ENCODE assay signal across 8 cellular contexts in the genomic region with DNA sequence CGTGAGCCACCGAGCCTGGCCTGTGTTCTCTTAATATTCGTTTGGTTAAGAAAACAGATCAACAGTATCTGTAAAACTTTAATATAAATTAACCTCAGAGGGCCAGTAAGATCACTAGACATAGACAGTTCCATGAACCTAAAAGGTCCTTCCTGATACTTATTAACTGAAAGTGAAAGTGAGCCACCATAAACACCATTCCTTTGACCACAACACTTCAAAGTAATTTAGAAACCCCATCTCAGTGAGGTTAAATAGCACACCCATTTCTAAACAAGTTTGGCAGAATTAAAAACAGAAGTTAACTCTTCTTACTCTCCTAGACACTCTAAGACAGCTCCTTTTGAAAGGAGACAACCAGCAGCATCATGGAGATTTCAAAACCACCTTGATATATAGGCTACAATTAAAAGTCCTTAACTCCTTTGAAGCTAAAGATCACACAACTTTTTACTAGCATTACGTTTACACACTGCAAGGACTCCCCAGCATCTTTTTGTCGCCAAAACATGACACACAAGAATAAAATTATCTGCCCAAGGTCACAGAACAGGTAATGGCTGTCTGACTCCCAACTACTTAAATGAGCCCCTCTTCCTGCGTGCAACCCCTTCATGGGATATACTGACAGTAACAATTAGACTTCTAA. TPM values are rescaled to one million over a fixed set of nuclear protein-coding genes. Genes with fewer than 3 reads are reported as not detected.
DNase-seq lines count a peak whose midpoint lies in the region; ATAC-seq, FAIRE-seq and TF ChIP-seq lines count a peak whose summit lies in the region.

No MANE protein-coding gene starts in this region.

- no TSS peak for BruUV-seq in Caco-2 (replicated peaks; lab: Mats Ljungman, UMichigan)

- H3K27ac ChIP-seq in kidney (ENCODE audit: low read depth in 2 of 2, low read length in 2 of 2) (peak overlapping the region; percentile 25 to 60), thoracic aorta (no peak overlapping the region)

- H3K36me3 Mint-ChIP-seq in Caco-2 (ENCODE audit: insufficient read depth, unreplicated experiment) (peaks cover 12% of the 10 kb centered on the region), HFFc6 (ENCODE audit: low read depth) (no peaks in the 10 kb centered on the region)
- H3K36me3 Mint-ChIP-seq in activated CD8-positive, alpha-beta T cell treated with anti-CD3 and anti-CD28 coated beads for 36 hours (ENCODE audit: low read depth) = no peaks in the 10 kb centered on the region

- ATAC-seq in activated CD8-positive, alpha-beta T cell treated with anti-CD3 and anti-CD28 coated beads for 36 hours = no peak
- ATAC-seq in thoracic aorta (ENCODE audit: insufficient number of reproducible peaks, low FRiP score, low read depth) = no peak
- ATAC-seq in HG03025 (IDR thresholded peaks at IDR 0.05; ENCODE audit: low FRiP score, unreplicated experiment) = no peak
- ATAC-seq in HG03439 (IDR thresholded peaks at IDR 0.05; ENCODE audit: unreplicated experiment) = no peak

- peak overlapping the region in 1 of 2 donors; percentile 69 for H3K9ac ChIP-seq in kidney (ENCODE audit: low read length in 2 of 2)

- peak overlapping the region; percentile 81 for H3K4me3 Mint-ChIP-seq in Caco-2 (ENCODE audit: unreplicated experiment)
- peak overlapping the region; percentile 88 for H3K4me3 Mint-ChIP-seq in HFFc6
- peak overlapping the region; percentile 79 for H3K4me3 Mint-ChIP-seq in activated CD8-positive, alpha-beta T cell treated with anti-CD3 and anti-CD28 coated beads for 36 hours

- H3K27me3 Mint-ChIP-seq in Caco-2 (ENCODE audit: insufficient read depth, unreplicated experiment) (no peaks in the 10 kb centered on the region), HFFc6 (ENCODE audit: insufficient read depth) (no peaks in the 10 kb centered on the region; the same call in none of the 2 replicates)
- H3K27me3 Mint-ChIP-seq in activated CD8-positive, alpha-beta T cell treated with anti-CD3 and anti-CD28 coated beads for 36 hours = no peaks in the 10 kb centered on the region

- intact Hi-C loops in Caco-2 (cut with micrococcal nuclease; ENCODE audit: unreplicated experiment) = no loop called here
- intact Hi-C loops in activated CD8-positive, alpha-beta T cell treated with anti-CD3 and anti-CD28 coated beads for 36 hours (cut with micrococcal nuclease) = loop anchor here (5.0 kb wide), 1 partner anchor 40 kb away; no protein-coding TSS in a partner anchor
- intact Hi-C loops in kidney (cut with DNase I) = no loop called here

- H3K9me3 ChIP-seq in Caco-2 = no peaks in the 10 kb centered on the region
- H3K9me3 ChIP-seq in kidney (ENCODE audit: control insufficient read depth in 1 of 2, low read length in 2 of 2) = no peaks in the 10 kb centered on the region
- no peaks in the 10 kb centered on the region for H3K9me3 ChIP-seq in thoracic aorta

- TF ChIP-seq CTCF in Caco-2 (IDR thresholded peaks at IDR 0.05; ENCODE audit: insufficient read depth in 1 of 2, low read depth in 1 of 2, low read length in 1 of 2, severe bottlenecking in 1 of 2, unreplicated experiment in 1 of 2) (no peak), HFFc6 (IDR thresholded peaks at IDR 0.05) (no peak), kidney (IDR thresholded peaks at IDR 0.05; ENCODE audit: borderline replicate concordance, extremely low read depth, insufficient read depth) (no peak), thoracic aorta (IDR thresholded peaks at IDR 0.05) (no peak)
- TF ChIP-seq CTCF in activated CD8-positive, alpha-beta T cell treated with anti-CD3 and anti-CD28 coated beads for 36 hours (IDR thresholded peaks at IDR 0.05) = no peak

- H3K4me3 ChIP-seq in Caco-2 (ENCODE audit: low read depth, low read length) (peak overlapping the region; percentile 74), kidney (ENCODE audit: low read length in 2 of 2) (peak overlapping the region; percentile 69 to 86), thoracic aorta (peak overlapping the region; percentile 99)

- peak; percentile 73 for FAIRE-seq in kidney (lab: Jason Lieb, UNC)

- H3K27me3 ChIP-seq in Caco-2 (replicated peaks; ENCODE audit: control insufficient read depth, insufficient read depth, low read length) (no peaks in the 10 kb centered on the region), thoracic aorta (replicated peaks; ENCODE audit: insufficient read depth) (no peaks in the 10 kb centered on the region)

- H3K36me3 ChIP-seq in Caco-2 (ENCODE audit: control insufficient read depth, insufficient read depth, low read length) (no peaks in the 10 kb centered on the region), kidney (ENCODE audit: control insufficient read depth in 1 of 2, insufficient read depth in 2 of 2, low read length in 2 of 2) (no peaks in the 10 kb centered on the region), thoracic aorta (no peaks in the 10 kb centered on the region)

- POLR2A ChIA-PET in Caco-2 (lab: Charles Lee) = no interaction called here
- POLR2A ChIA-PET in activated CD8-positive, alpha-beta T cell treated with anti-CD3 and anti-CD28 coated beads for 36 hours (lab: Charles Lee) = interaction anchor here (1.5 kb wide), 1 partner anchor 19 kb away, joined by 4 read pairs; no protein-coding TSS in a partner anchor

- H3K4me1 ChIP-seq in Caco-2 (0 out of 2 replicates have a peak, but pooled peaks cover 10% of the 10 kb centered on the region), kidney (ENCODE audit: control insufficient read depth in 1 of 2, insufficient read depth in 1 of 2, low read depth in 1 of 2, low read length in 2 of 2) (peaks cover 4 to 11% of the 10 kb centered on the region in 2 donors), thoracic aorta (ENCODE audit: control insufficient read depth in 1 of 2, low read depth in 2 of 2) (peaks cover 18 to 28% of the 10 kb centered on the region in 2 donors)

- no peak overlapping the region for H3K27ac Mint-ChIP-seq in Caco-2 (ENCODE audit: unreplicated experiment)
- H3K27ac Mint-ChIP-seq in HFFc6 = no peak overlapping the region
- H3K27ac Mint-ChIP-seq in activated CD8-positive, alpha-beta T cell treated with anti-CD3 and anti-CD28 coated beads for 36 hours = peak overlapping the region; percentile 61

- no peak for DNase-seq in Caco-2
- no peak for DNase-seq in HFFc6
- DNase-seq in activated CD8-positive, alpha-beta T cell treated with anti-CD3 and anti-CD28 coated beads for 36 hours = no peak
- DNase-seq in kidney = no peak
- no peak for DNase-seq in thoracic aorta (ENCODE audit: low spot score)
- DNase-seq in activated naive CD4-positive, alpha-beta T cell treated with anti-CD3 and anti-CD28 coated beads, Interleukin-2, amount 50 U/mL, for 16 hours = no peak

- H3K4me1 Mint-ChIP-seq in Caco-2 (ENCODE audit: low read depth, unreplicated experiment) (peaks cover 6% of the 10 kb centered on the region), HFFc6 (ENCODE audit: low read depth) (peaks cover 22% of the 10 kb centered on the region)
- H3K4me1 Mint-ChIP-seq in activated CD8-positive, alpha-beta T cell treated with anti-CD3 and anti-CD28 coated beads for 36 hours (ENCODE audit: low read depth) = peaks cover 49% of the 10 kb centered on the region

- CTCF ChIA-PET in Caco-2 (lab: Charles Lee) = no interaction called here
- CTCF ChIA-PET in activated CD8-positive, alpha-beta T cell treated with anti-CD3 and anti-CD28 coated beads for 36 hours (lab: Charles Lee) = interaction anchor here (0.5 to 1.0 kb wide), 2 partner anchors 11 to 92 kb away, joined by 3 to 4 read pairs; no protein-coding TSS in a partner anchor

- no peaks in the 10 kb centered on the region for H3K9me3 Mint-ChIP-seq in Caco-2 (ENCODE audit: unreplicated experiment)
- H3K9me3 Mint-ChIP-seq in HFFc6 = no peaks in the 10 kb centered on the region
- H3K9me3 Mint-ChIP-seq in activated CD8-positive, alpha-beta T cell treated with anti-CD3 and anti-CD28 coated beads for 36 hours = no peaks in the 10 kb centered on the region

RNA-seq across cellular contexts. Expression of a gene that starts 2.2 kb away (rescaled TPM):
- total RNA-seq in Caco-2 (2022) (13.9 and 14.5 TPM in 2 replicates), kidney (30.8 TPM), thoracic aorta (10 to 100 TPM; 21.9 to 37.2 TPM)
- total RNA-seq in HFFc6 (2021; fragmentation: NEBNext Ultra II Directional; extraction: Animal tissue kit (Norgen Biotek cat#: 25700)) = 10 to 100 TPM in 3 of 6 experiments, 1 to 10 TPM in 3; 9.4 to 10.6 (median 9.9) TPM
- total RNA-seq in activated CD8-positive, alpha-beta T cell treated with anti-CD3 and anti-CD28 coated beads for 36 hours = 10 to 100 TPM; 10.6 to 10.9 TPM
- 17.3 TPM for polyA plus RNA-seq in kidney (ENCODE audit: insufficient read depth, low read depth, low replicate concordance)

Comparison
In these comparisons a context has a peak if more than half of its experiments do, and no peak if none do; other contexts are left out.
1. H3K27ac ChIP-seq: peak in kidney (2 of 2); none in thoracic aorta (0 of 2).
2. Peak in every context shown above with its lines, with median percentiles within 50 percentile points of each other: H3K4me3 ChIP-seq and H3K4me3 Mint-ChIP-seq.